Comparison of ENCODE assay signal across 31 cellular contexts in genomic region chr17:71147906-71148305, GRCh38.
"Had no signal": no experiment of that assay in that cellular context is flagged by ENCODE, and none has a peak within 500 bp of the region (broad histone marks: within the 10 kb centered on the region; RNA-seq: fewer than 3 reads in every experiment).

No MANE protein-coding gene starts in this region.

- H3K4me2 ChIP-seq: neural progenitor cell had no signal

- FAIRE-seq: small intestine had no signal

- H3K9me3 Mint-ChIP-seq: nephron; neural progenitor cell; stimulated activated effector memory CD8-positive, alpha-beta T cell treated with anti-CD3 and anti-CD28 coated beads, Interleukin-12 subunit alpha, Interleukin-12 subunit beta, amount 100 ng/mL, for 72 hours; stimulated activated naive CD8-positive, alpha-beta T cell treated with anti-CD3 and anti-CD28 coated beads, Interleukin-15, Interleukin-2, amounts not matched to agents 100 ng/mL and 50 ng/mL, for 24 hours; type B pancreatic cell had no signal

- H3K79me2 ChIP-seq: parathyroid adenoma had no signal

- H3K9me3 ChIP-seq: ovary, right atrium auricular region, right lobe of liver, sigmoid colon, stomach, suprapubic skin, testis, tibial artery, transverse colon, upper lobe of right lung, vagina had no signal

- H3K4me1 ChIP-seq: neural progenitor cell, parathyroid adenoma, right atrium auricular region, sigmoid colon, suprapubic skin, testis, tibial artery, transverse colon, upper lobe of right lung, vagina had no signal

- H3K27ac Mint-ChIP-seq: naive thymus-derived CD4-positive, alpha-beta T cell; natural killer cell; nephron; neural progenitor cell; progenitor cell of endocrine pancreas; stimulated activated effector memory CD8-positive, alpha-beta T cell treated with anti-CD3 and anti-CD28 coated beads, Interleukin-12 subunit alpha, Interleukin-12 subunit beta, amount 100 ng/mL, for 72 hours; stimulated activated naive B cell treated with anti-CD40 and anti-IgM and Interleukin-4, amounts not matched to agents 10 μg/mL and 1 μg/mL and 100 μg/mL, for 72 hours; stimulated activated naive CD8-positive, alpha-beta T cell treated with anti-CD3 and anti-CD28 coated beads, Interleukin-15, Interleukin-2, amounts not matched to agents 100 ng/mL and 50 ng/mL, for 24 hours; type B pancreatic cell had no signal

- H3K36me3 ChIP-seq: neural progenitor cell, ovary, right atrium auricular region, right lobe of liver, sigmoid colon, stomach, suprapubic skin, tibial artery, transverse colon, upper lobe of right lung, vagina had no signal

- H3K27me3 Mint-ChIP-seq: naive thymus-derived CD4-positive, alpha-beta T cell; stimulated activated naive B cell treated with anti-CD40 and anti-IgM and Interleukin-4, amounts not matched to agents 10 μg/mL and 1 μg/mL and 100 μg/mL, for 72 hours; stimulated activated naive CD8-positive, alpha-beta T cell treated with anti-CD3 and anti-CD28 coated beads, Interleukin-15, Interleukin-2, amounts not matched to agents 100 ng/mL and 50 ng/mL, for 24 hours had no signal

- H3K27ac ChIP-seq: neural progenitor cell, ovary, parathyroid adenoma, right atrium auricular region, right lobe of liver, sigmoid colon, stomach, suprapubic skin, testis, tibial artery, transverse colon, upper lobe of right lung, vagina had no signal

- H3K4me3 ChIP-seq: neural progenitor cell, ovary, right atrium auricular region, right lobe of liver, sigmoid colon, stomach, suprapubic skin, testis, tibial artery, transverse colon, upper lobe of right lung, vagina had no signal

- H2AFZ ChIP-seq: neural progenitor cell, parathyroid adenoma had no signal

- H3K4me1 Mint-ChIP-seq: naive thymus-derived CD4-positive, alpha-beta T cell; natural killer cell; nephron; neural progenitor cell; stimulated activated effector memory CD8-positive, alpha-beta T cell treated with anti-CD3 and anti-CD28 coated beads, Interleukin-12 subunit alpha, Interleukin-12 subunit beta, amount 100 ng/mL, for 72 hours; stimulated activated naive B cell treated with anti-CD40 and anti-IgM and Interleukin-4, amounts not matched to agents 10 μg/mL and 1 μg/mL and 100 μg/mL, for 72 hours had no signal

- H3K36me3 Mint-ChIP-seq: naive thymus-derived CD4-positive, alpha-beta T cell; neural progenitor cell; stimulated activated effector memory CD8-positive, alpha-beta T cell treated with anti-CD3 and anti-CD28 coated beads, Interleukin-12 subunit alpha, Interleukin-12 subunit beta, amount 100 ng/mL, for 72 hours; stimulated activated naive B cell treated with anti-CD40 and anti-IgM and Interleukin-4, amounts not matched to agents 10 μg/mL and 1 μg/mL and 100 μg/mL, for 72 hours; type B pancreatic cell had no signal

- H3K4me3 Mint-ChIP-seq: naive thymus-derived CD4-positive, alpha-beta T cell; natural killer cell; nephron; neural progenitor cell; stimulated activated effector memory CD8-positive, alpha-beta T cell treated with anti-CD3 and anti-CD28 coated beads, Interleukin-12 subunit alpha, Interleukin-12 subunit beta, amount 100 ng/mL, for 72 hours; stimulated activated naive B cell treated with anti-CD40 and anti-IgM and Interleukin-4, amounts not matched to agents 10 μg/mL and 1 μg/mL and 100 μg/mL, for 72 hours; stimulated activated naive CD8-positive, alpha-beta T cell treated with anti-CD3 and anti-CD28 coated beads, Interleukin-15, Interleukin-2, amounts not matched to agents 100 ng/mL and 50 ng/mL, for 24 hours; type B pancreatic cell had no signal

- H3K27me3 ChIP-seq: neural progenitor cell, ovary, right atrium auricular region, right lobe of liver, sigmoid colon, stomach, suprapubic skin, testis, tibial artery, transverse colon, upper lobe of right lung, vagina had no signal

- ATAC-seq: naive thymus-derived CD4-positive, alpha-beta T cell; natural killer cell; right lobe of liver; stimulated activated effector memory CD8-positive, alpha-beta T cell treated with anti-CD3 and anti-CD28 coated beads, Interleukin-12 subunit alpha, Interleukin-12 subunit beta, amount 100 ng/mL, for 72 hours; stimulated activated naive B cell treated with anti-CD40 and anti-IgM and Interleukin-4, amounts not matched to agents 10 μg/mL and 1 μg/mL and 100 μg/mL, for 72 hours; upper lobe of right lung had no signal

- H3K9ac ChIP-seq: neural progenitor cell, parathyroid adenoma had no signal

- DNase-seq: naive thymus-derived CD4-positive, alpha-beta T cell; natural killer cell; occipital lobe; ovary; posterior cingulate gyrus; retina; right lobe of liver; sigmoid colon; small intestine; stimulated activated CD4-positive, alpha-beta T cell treated with anti-CD3 and anti-CD28 coated beads, Interleukin-15, amount 100 ng/mL, for 24 hours; stimulated activated CD4-positive, alpha-beta T cell treated with anti-CD3 and anti-CD28 coated beads, Interleukin-2, amount 100 ng/mL, for 24 hours; stimulated activated CD4-positive, alpha-beta T cell treated with anti-CD3 and anti-CD28 coated beads, Interleukin-2, amount 100 ng/mL, for 48 hours; stimulated activated CD4-positive, alpha-beta T cell treated with anti-CD3 and anti-CD28 coated beads, Interleukin-4, amount 100 ng/mL, for 24 hours; stimulated activated naive B cell treated with anti-CD40 and anti-IgM and Interleukin-4, amounts not matched to agents 10 μg/mL and 1 μg/mL and 100 μg/mL, for 72 hours; stimulated activated naive CD4-positive, alpha-beta T cell treated with Interleukin-2 at 50 U/mL for 16 hours; stomach; substantia nigra; testis; tibial artery; transverse colon; upper lobe of right lung had no signal
